17 cellular contexts compared by ENCODE assay signal in genomic region chr1:65615859-65616258, GRCh38.
"Had no signal": no experiment of that assay in that cellular context is flagged by ENCODE, and none has a peak within 500 bp of the region (broad histone marks: within the 10 kb centered on the region; RNA-seq: fewer than 3 reads in every experiment).

No MANE protein-coding gene starts in this region.

- DNase-seq: cortex of kidney; glutamatergic neuron; left lung; mesendoderm; naive B cell; nephron progenitor cell; psoas muscle; retina; right lobe of liver; stimulated activated CD4-positive, alpha-beta T cell treated with anti-CD3 and anti-CD28 coated beads, Interleukin-4, amount 100 ng/mL, for 1 hour; stimulated activated CD8-positive, alpha-beta memory T cell treated with anti-CD3 and anti-CD28 coated beads, Interleukin-4, amount 100 ng/mL, for 48 hours; stimulated activated naive CD8-positive, alpha-beta T cell treated with anti-CD3 and anti-CD28 coated beads, Interleukin-15, Interleukin-2, amounts not matched to agents 100 U/mL and 50 U/mL, for 24 hours; thyroid gland had no signal

- H3K9me3 ChIP-seq: gastroesophageal sphincter, left lung, psoas muscle, right lobe of liver, suprapubic skin, thyroid gland had no signal

- H3K27me3 ChIP-seq: gastroesophageal sphincter, left lung, right lobe of liver, suprapubic skin, thyroid gland had no signal

- H3K4me3 ChIP-seq: gastroesophageal sphincter, left lung, lung, psoas muscle, right lobe of liver, suprapubic skin, thyroid gland had no signal

- H3K4me1 ChIP-seq: gastroesophageal sphincter, left lung, psoas muscle, right lobe of liver, suprapubic skin, thyroid gland had no signal

- H3K27ac ChIP-seq: gastroesophageal sphincter, left lung, psoas muscle, right lobe of liver, suprapubic skin, thyroid gland had no signal

- ATAC-seq: gastroesophageal sphincter; left lung; psoas muscle; stimulated activated effector memory CD8-positive, alpha-beta T cell treated with anti-CD3 and anti-CD28 coated beads, Interleukin-12 subunit alpha, Interleukin-12 subunit beta, amount 100 ng/mL, for 72 hours; stimulated activated naive CD8-positive, alpha-beta T cell treated with anti-CD3 and anti-CD28 coated beads, Interleukin-15, Interleukin-2, amounts not matched to agents 100 U/mL and 50 U/mL, for 24 hours had no signal

- H3K36me3 ChIP-seq: left lung, right lobe of liver, suprapubic skin, thyroid gland had no signal
